In the genomic region with DNA sequence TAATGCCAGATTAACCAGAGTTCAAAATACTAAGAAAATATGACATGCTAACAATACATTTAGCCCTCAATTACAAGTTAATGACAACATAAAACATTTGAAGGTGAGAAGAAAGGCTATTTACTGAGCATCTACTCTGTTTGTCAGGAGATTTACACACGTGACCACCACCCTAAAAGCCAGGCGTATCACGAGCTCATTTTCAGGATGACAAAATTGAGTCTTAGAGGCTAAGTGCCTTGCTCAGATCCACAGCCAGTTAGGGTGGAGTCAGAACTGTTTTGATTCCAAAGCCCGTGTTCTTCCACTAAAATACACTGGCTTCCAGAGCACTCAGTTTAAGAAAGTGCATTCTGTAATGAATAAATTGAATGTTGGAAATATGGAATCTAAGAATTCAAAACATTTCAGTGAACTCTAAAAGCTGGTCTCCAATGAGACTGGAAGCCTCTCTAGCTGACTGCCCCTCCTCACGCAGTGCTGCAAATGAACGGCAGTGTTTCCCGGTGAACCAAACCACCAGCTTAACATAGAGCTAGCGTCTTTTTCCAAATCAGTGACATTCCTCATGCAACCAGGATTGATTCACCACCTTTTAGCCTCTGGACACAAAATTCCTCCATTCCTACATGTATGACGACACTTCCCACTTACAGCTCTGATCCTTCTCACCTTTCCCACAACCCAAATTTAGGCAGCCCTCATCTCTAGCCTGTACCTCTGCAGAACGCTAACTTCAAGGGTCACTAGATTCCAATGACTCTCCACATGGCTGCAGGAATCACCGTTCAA, we compare ENCODE assay signal across 10 cellular contexts. TPM values are rescaled to one million over a fixed set of nuclear protein-coding genes. Genes with fewer than 3 reads are reported as not detected.
DNase-seq lines count a peak whose midpoint lies in the region; ATAC-seq, FAIRE-seq and TF ChIP-seq lines count a peak whose summit lies in the region.
"Had no signal": no experiment of that assay in that cellular context is flagged by ENCODE, and none has a peak within 500 bp of the region (broad histone marks: within the 10 kb centered on the region; RNA-seq: fewer than 3 reads in every experiment).

No MANE protein-coding gene starts in this region.

- H3K4me3 ChIP-seq in body of pancreas (no peak overlapping the region), right cardiac atrium (ENCODE audit: low read length) (no peak overlapping the region), subcutaneous abdominal adipose tissue (ENCODE audit: low read depth in 1 of 5, low read length in 5 of 5) (no peak overlapping the region)

- intact Hi-C loops in body of pancreas (cut with DNase I): no loop called here
- intact Hi-C loops in right cardiac atrium (cut with DNase I): no loop called here

- H3K4me1 ChIP-seq in body of pancreas: peaks cover 93% of the 10 kb centered on the region
- H3K4me1 ChIP-seq in right cardiac atrium (ENCODE audit: control insufficient read depth, insufficient read depth, low read length): peaks cover 30% of the 10 kb centered on the region
- peaks cover 5 to 72% (median 60%) of the 10 kb centered on the region in 5 donors for H3K4me1 ChIP-seq in subcutaneous abdominal adipose tissue (ENCODE audit: control insufficient read depth in 5 of 5, insufficient read depth in 5 of 5, low read length in 5 of 5)

- no peak for ATAC-seq in body of pancreas
- ATAC-seq in right cardiac atrium: peak; percentile 38 to 54

- H3K27ac ChIP-seq in body of pancreas (peak overlapping the region in 3 of 4 donors; percentile 1 to 84 (median 72)), right cardiac atrium (ENCODE audit: low read length) (no peak overlapping the region), subcutaneous abdominal adipose tissue (ENCODE audit: low read depth, low read length) (peak overlapping the region; percentile 74)

- WGBS in body of pancreas, 2 donors: 72 to 76% methylated on average over 11 of the region's 11 CpGs
- WGBS in right cardiac atrium: 54% methylated on average over 11 of the region's 11 CpGs

- no peak for TF ChIP-seq POLR2A in body of pancreas (IDR thresholded peaks at IDR 0.05)

- no peaks in the 10 kb centered on the region for H3K9me3 ChIP-seq in body of pancreas
- H3K9me3 ChIP-seq in right cardiac atrium (ENCODE audit: control insufficient read depth, low read length): no peaks in the 10 kb centered on the region
- no peaks in the 10 kb centered on the region for H3K9me3 ChIP-seq in subcutaneous abdominal adipose tissue (ENCODE audit: control insufficient read depth in 5 of 5, low read length in 5 of 5)

- H3K36me3 ChIP-seq in body of pancreas (replicated peaks in 1 of 2; ENCODE audit: insufficient read depth in 1 of 2, low read depth in 2 of 2) (no peaks in the 10 kb centered on the region), subcutaneous abdominal adipose tissue (ENCODE audit: control insufficient read depth in 5 of 5, insufficient read depth in 5 of 5, low read length in 5 of 5) (peaks cover 0 to 3% (median 0%) of the 10 kb centered on the region in 5 donors)

- DNase-seq in HCEC 1CT (peak; percentile 69), body of pancreas (no peak), right cardiac atrium (no peak), NCI-H1930 (lab: John Stamatoyannopoulos, UW) (no peak), NCI-H524 (lab: John Stamatoyannopoulos, UW) (no peak), frontal cortex (ENCODE audit: low spot score in 2 of 2) (no peak)
- no peak for DNase-seq in activated effector memory CD4-positive, alpha-beta T cell treated with Interleukin-2 at 50 U/mL for 16 hours
- DNase-seq: activated naive CD8-positive, alpha-beta T cell treated with anti-CD3 and anti-CD28 coated beads, Interleukin-2, amount 10 ng/mL, durations not matched to agents 7 days and 5 days; NCI-H2029 had no signal

- no peak for FAIRE-seq in frontal cortex (lab: Jason Lieb, UNC)

- H3K27me3 ChIP-seq in body of pancreas (no peaks in the 10 kb centered on the region), right cardiac atrium (ENCODE audit: control insufficient read depth, insufficient read depth) (no peaks in the 10 kb centered on the region), subcutaneous abdominal adipose tissue (ENCODE audit: control insufficient read depth in 5 of 5, insufficient read depth in 4 of 5, low read length in 5 of 5) (no peaks in the 10 kb centered on the region)

- peak overlapping the region in 1 of 5 donors; percentile 12 for H3K9ac ChIP-seq in subcutaneous abdominal adipose tissue (ENCODE audit: low read length in 5 of 5)

- no peak for TF ChIP-seq CTCF in body of pancreas (IDR thresholded peaks at IDR 0.05)

RNA-seq across cellular contexts. Expression of a gene that starts 5.9 kb away (rescaled TPM):
- total RNA-seq in body of pancreas (10 to 100 TPM; 17.5 to 39.2 TPM), right cardiac atrium (10 to 100 TPM; 33.1 to 39.2 (median 36.8) TPM), frontal cortex (19.6 TPM)
- 19.4 TPM for polyA plus RNA-seq in right cardiac atrium

RNA-seq across cellular contexts. Expression of a gene that starts 22.1 kb away (rescaled TPM):
- 10 to 100 TPM; 23.1 to 71.9 TPM for total RNA-seq in body of pancreas
- 10 to 100 TPM; 10.9 to 13.5 (median 12.6) TPM for total RNA-seq in right cardiac atrium
- polyA plus RNA-seq in right cardiac atrium: 6.7 TPM
- 55.8 TPM for total RNA-seq in frontal cortex
